ENCODE assay signal across 1 cellular context in the genomic region with DNA sequence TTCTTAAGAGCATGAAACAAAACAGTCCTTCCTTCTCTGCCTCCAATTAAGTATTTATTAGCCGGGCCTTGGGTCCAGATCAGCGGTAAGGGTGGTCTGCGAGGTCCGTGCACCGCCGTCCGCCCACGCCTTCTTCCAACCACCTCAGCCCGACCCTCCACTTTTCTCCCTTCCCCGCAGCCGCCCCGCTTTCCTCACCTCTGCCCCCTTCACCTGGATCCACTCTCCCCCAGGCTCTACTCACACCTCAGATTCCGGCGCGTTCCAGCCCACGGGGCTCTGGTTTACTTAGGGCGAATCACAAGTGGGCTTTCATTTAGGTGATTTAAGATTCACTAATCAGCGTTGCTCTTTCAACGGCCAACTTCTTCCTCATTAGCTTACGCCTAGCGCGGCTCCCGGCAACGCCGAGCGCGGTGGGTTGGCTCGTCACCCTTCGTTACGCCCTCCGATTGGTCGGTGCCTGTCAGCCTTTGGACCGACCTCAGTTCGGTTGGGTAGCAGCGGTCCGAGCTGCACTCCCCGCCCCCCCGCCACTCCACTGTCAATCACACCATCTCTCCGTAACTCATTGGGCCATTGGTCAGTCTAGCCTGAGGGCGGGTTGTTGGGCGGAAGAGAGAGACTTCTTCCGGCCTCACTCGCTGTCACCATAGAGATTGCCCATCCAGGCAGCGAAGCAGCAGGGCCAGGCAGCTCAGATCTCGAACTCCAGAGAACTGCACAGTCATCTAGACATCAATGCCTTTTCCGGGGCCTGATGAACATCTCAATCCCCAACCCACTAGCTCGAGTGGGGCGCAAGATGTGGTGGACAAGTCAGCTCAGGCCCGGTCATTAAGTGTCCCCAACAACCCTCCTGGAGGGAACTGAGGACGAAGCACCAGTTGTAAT.
TF ChIP-seq lines count a peak whose summit lies in the region.

A gene (minus strand): TSS at position 286 of the 894 bp plus-strand sequence. CDS start 9,385 bp downstream, outside the sequence.

TF ChIP-seq in GM12878, 131 proteins besides CTCF, POLR2A, EP300 and RAD21 (continued from another document and continues in another):
- TF ChIP-seq, protein P1, sequence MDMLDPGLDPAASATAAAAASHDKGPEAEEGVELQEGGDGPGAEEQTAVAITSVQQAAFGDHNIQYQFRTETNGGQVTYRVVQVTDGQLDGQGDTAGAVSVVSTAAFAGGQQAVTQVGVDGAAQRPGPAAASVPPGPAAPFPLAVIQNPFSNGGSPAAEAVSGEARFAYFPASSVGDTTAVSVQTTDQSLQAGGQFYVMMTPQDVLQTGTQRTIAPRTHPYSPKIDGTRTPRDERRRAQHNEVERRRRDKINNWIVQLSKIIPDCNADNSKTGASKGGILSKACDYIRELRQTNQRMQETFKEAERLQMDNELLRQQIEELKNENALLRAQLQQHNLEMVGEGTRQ (IDR thresholded peaks at IDR 0.05; ENCODE audit: borderline replicate concordance, low read depth, low read length) = no peak
- TF ChIP-seq CEBPB (IDR thresholded peaks at IDR 0.05; ENCODE audit: borderline replicate concordance in 1 of 2, low read depth in 2 of 2, low read length in 2 of 2) = no peak
- no peak; the same call in 1 of the 2 replicates for TF ChIP-seq NRF1 (conservative IDR thresholded peaks at IDR 0.05; ENCODE audit: low read depth, low read length)
- TF ChIP-seq NFIC (IDR thresholded peaks at IDR 0.05; ENCODE audit: low read depth, low read length) = no peak
- no peak for TF ChIP-seq SRF (IDR thresholded peaks at IDR 0.05; ENCODE audit: low read depth in 2 of 2, low read length in 2 of 2)
- TF ChIP-seq, protein P2, sequence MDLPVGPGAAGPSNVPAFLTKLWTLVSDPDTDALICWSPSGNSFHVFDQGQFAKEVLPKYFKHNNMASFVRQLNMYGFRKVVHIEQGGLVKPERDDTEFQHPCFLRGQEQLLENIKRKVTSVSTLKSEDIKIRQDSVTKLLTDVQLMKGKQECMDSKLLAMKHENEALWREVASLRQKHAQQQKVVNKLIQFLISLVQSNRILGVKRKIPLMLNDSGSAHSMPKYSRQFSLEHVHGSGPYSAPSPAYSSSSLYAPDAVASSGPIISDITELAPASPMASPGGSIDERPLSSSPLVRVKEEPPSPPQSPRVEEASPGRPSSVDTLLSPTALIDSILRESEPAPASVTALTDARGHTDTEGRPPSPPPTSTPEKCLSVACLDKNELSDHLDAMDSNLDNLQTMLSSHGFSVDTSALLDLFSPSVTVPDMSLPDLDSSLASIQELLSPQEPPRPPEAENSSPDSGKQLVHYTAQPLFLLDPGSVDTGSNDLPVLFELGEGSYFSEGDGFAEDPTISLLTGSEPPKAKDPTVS (IDR thresholded peaks at IDR 0.05; ENCODE audit: low read depth, low read length) = no peak
- peak; percentile 23; the same call in 1 of the 2 replicates for TF ChIP-seq TBL1XR1 (IDR thresholded peaks at IDR 0.05; ENCODE audit: low read depth, low read length)
- TF ChIP-seq SMARCA5 (IDR thresholded peaks at IDR 0.05) = no peak
- TF ChIP-seq ZZZ3 (IDR thresholded peaks at IDR 0.05; ENCODE audit: control insufficient read depth, insufficient read length, low read depth) = no peak
- TF ChIP-seq, protein P3, sequence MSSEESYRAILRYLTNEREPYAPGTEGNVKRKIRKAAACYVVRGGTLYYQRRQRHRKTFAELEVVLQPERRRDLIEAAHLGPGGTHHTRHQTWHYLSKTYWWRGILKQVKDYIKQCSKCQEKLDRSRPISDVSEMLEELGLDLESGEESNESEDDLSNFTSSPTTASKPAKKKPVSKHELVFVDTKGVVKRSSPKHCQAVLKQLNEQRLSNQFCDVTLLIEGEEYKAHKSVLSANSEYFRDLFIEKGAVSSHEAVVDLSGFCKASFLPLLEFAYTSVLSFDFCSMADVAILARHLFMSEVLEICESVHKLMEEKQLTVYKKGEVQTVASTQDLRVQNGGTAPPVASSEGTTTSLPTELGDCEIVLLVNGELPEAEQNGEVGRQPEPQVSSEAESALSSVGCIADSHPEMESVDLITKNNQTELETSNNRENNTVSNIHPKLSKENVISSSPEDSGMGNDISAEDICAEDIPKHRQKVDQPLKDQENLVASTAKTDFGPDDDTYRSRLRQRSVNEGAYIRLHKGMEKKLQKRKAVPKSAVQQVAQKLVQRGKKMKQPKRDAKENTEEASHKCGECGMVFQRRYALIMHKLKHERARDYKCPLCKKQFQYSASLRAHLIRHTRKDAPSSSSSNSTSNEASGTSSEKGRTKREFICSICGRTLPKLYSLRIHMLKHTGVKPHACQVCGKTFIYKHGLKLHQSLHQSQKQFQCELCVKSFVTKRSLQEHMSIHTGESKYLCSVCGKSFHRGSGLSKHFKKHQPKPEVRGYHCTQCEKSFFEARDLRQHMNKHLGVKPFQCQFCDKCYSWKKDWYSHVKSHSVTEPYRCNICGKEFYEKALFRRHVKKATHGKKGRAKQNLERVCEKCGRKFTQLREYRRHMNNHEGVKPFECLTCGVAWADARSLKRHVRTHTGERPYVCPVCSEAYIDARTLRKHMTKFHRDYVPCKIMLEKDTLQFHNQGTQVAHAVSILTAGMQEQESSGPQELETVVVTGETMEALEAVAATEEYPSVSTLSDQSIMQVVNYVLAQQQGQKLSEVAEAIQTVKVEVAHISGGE (CRISPR knock-in tag; IDR thresholded peaks at IDR 0.05) = no peak
- TF ChIP-seq, protein P4, sequence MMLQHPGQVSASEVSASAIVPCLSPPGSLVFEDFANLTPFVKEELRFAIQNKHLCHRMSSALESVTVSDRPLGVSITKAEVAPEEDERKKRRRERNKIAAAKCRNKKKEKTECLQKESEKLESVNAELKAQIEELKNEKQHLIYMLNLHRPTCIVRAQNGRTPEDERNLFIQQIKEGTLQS (IDR thresholded peaks at IDR 0.05; ENCODE audit: borderline replicate concordance, extremely low read depth, low read depth, low read length) = no peak
- TF ChIP-seq, protein P5, sequence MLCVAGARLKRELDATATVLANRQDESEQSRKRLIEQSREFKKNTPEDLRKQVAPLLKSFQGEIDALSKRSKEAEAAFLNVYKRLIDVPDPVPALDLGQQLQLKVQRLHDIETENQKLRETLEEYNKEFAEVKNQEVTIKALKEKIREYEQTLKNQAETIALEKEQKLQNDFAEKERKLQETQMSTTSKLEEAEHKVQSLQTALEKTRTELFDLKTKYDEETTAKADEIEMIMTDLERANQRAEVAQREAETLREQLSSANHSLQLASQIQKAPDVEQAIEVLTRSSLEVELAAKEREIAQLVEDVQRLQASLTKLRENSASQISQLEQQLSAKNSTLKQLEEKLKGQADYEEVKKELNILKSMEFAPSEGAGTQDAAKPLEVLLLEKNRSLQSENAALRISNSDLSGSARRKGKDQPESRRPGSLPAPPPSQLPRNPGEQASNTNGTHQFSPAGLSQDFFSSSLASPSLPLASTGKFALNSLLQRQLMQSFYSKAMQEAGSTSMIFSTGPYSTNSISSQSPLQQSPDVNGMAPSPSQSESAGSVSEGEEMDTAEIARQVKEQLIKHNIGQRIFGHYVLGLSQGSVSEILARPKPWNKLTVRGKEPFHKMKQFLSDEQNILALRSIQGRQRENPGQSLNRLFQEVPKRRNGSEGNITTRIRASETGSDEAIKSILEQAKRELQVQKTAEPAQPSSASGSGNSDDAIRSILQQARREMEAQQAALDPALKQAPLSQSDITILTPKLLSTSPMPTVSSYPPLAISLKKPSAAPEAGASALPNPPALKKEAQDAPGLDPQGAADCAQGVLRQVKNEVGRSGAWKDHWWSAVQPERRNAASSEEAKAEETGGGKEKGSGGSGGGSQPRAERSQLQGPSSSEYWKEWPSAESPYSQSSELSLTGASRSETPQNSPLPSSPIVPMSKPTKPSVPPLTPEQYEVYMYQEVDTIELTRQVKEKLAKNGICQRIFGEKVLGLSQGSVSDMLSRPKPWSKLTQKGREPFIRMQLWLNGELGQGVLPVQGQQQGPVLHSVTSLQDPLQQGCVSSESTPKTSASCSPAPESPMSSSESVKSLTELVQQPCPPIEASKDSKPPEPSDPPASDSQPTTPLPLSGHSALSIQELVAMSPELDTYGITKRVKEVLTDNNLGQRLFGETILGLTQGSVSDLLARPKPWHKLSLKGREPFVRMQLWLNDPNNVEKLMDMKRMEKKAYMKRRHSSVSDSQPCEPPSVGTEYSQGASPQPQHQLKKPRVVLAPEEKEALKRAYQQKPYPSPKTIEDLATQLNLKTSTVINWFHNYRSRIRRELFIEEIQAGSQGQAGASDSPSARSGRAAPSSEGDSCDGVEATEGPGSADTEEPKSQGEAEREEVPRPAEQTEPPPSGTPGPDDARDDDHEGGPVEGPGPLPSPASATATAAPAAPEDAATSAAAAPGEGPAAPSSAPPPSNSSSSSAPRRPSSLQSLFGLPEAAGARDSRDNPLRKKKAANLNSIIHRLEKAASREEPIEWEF (IDR thresholded peaks at IDR 0.05; ENCODE audit: insufficient replicate concordance, low read depth, low read length) = no peak
- TF ChIP-seq, protein P6, sequence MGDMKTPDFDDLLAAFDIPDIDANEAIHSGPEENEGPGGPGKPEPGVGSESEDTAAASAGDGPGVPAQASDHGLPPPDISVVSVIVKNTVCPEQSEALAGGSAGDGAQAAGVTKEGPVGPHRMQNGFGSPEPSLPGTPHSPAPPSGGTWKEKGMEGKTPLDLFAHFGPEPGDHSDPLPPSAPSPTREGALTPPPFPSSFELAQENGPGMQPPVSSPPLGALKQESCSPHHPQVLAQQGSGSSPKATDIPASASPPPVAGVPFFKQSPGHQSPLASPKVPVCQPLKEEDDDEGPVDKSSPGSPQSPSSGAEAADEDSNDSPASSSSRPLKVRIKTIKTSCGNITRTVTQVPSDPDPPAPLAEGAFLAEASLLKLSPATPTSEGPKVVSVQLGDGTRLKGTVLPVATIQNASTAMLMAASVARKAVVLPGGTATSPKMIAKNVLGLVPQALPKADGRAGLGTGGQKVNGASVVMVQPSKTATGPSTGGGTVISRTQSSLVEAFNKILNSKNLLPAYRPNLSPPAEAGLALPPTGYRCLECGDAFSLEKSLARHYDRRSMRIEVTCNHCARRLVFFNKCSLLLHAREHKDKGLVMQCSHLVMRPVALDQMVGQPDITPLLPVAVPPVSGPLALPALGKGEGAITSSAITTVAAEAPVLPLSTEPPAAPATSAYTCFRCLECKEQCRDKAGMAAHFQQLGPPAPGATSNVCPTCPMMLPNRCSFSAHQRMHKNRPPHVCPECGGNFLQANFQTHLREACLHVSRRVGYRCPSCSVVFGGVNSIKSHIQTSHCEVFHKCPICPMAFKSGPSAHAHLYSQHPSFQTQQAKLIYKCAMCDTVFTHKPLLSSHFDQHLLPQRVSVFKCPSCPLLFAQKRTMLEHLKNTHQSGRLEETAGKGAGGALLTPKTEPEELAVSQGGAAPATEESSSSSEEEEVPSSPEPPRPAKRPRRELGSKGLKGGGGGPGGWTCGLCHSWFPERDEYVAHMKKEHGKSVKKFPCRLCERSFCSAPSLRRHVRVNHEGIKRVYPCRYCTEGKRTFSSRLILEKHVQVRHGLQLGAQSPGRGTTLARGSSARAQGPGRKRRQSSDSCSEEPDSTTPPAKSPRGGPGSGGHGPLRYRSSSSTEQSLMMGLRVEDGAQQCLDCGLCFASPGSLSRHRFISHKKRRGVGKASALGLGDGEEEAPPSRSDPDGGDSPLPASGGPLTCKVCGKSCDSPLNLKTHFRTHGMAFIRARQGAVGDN (IDR thresholded peaks at IDR 0.05) = no peak
- no peak; the same call in 1 of the 2 replicates for TF ChIP-seq POLR2AphosphoS5 (IDR thresholded peaks at IDR 0.05; ENCODE audit: low read length)
- TF ChIP-seq JUND (IDR thresholded peaks at IDR 0.05; ENCODE audit: low read depth, low read length) = no peak
- no peak for TF ChIP-seq IKZF2 (IDR thresholded peaks at IDR 0.05)
- TF ChIP-seq, protein P7, sequence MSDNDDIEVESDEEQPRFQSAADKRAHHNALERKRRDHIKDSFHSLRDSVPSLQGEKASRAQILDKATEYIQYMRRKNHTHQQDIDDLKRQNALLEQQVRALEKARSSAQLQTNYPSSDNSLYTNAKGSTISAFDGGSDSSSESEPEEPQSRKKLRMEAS (IDR thresholded peaks at IDR 0.05; ENCODE audit: low read depth, low read length) = no peak
- TF ChIP-seq, protein P8, sequence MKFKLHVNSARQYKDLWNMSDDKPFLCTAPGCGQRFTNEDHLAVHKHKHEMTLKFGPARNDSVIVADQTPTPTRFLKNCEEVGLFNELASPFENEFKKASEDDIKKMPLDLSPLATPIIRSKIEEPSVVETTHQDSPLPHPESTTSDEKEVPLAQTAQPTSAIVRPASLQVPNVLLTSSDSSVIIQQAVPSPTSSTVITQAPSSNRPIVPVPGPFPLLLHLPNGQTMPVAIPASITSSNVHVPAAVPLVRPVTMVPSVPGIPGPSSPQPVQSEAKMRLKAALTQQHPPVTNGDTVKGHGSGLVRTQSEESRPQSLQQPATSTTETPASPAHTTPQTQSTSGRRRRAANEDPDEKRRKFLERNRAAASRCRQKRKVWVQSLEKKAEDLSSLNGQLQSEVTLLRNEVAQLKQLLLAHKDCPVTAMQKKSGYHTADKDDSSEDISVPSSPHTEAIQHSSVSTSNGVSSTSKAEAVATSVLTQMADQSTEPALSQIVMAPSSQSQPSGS (IDR thresholded peaks at IDR 0.05; ENCODE audit: low read length) = no peak
- TF ChIP-seq, protein P9, sequence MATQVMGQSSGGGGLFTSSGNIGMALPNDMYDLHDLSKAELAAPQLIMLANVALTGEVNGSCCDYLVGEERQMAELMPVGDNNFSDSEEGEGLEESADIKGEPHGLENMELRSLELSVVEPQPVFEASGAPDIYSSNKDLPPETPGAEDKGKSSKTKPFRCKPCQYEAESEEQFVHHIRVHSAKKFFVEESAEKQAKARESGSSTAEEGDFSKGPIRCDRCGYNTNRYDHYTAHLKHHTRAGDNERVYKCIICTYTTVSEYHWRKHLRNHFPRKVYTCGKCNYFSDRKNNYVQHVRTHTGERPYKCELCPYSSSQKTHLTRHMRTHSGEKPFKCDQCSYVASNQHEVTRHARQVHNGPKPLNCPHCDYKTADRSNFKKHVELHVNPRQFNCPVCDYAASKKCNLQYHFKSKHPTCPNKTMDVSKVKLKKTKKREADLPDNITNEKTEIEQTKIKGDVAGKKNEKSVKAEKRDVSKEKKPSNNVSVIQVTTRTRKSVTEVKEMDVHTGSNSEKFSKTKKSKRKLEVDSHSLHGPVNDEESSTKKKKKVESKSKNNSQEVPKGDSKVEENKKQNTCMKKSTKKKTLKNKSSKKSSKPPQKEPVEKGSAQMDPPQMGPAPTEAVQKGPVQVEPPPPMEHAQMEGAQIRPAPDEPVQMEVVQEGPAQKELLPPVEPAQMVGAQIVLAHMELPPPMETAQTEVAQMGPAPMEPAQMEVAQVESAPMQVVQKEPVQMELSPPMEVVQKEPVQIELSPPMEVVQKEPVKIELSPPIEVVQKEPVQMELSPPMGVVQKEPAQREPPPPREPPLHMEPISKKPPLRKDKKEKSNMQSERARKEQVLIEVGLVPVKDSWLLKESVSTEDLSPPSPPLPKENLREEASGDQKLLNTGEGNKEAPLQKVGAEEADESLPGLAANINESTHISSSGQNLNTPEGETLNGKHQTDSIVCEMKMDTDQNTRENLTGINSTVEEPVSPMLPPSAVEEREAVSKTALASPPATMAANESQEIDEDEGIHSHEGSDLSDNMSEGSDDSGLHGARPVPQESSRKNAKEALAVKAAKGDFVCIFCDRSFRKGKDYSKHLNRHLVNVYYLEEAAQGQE (IDR thresholded peaks at IDR 0.05; ENCODE audit: low read depth, low read length) = no peak
- no peak for TF ChIP-seq TCF7 (IDR thresholded peaks at IDR 0.05; ENCODE audit: borderline replicate concordance)
- TF ChIP-seq, protein P10, sequence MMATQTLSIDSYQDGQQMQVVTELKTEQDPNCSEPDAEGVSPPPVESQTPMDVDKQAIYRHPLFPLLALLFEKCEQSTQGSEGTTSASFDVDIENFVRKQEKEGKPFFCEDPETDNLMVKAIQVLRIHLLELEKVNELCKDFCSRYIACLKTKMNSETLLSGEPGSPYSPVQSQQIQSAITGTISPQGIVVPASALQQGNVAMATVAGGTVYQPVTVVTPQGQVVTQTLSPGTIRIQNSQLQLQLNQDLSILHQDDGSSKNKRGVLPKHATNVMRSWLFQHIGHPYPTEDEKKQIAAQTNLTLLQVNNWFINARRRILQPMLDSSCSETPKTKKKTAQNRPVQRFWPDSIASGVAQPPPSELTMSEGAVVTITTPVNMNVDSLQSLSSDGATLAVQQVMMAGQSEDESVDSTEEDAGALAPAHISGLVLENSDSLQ (IDR thresholded peaks at IDR 0.05) = peak; percentile 99
- TF ChIP-seq NR2C1 (IDR thresholded peaks at IDR 0.05) = peak; percentile 83
